Comparison of ENCODE assay signal across 11 cellular contexts in the genomic region with DNA sequence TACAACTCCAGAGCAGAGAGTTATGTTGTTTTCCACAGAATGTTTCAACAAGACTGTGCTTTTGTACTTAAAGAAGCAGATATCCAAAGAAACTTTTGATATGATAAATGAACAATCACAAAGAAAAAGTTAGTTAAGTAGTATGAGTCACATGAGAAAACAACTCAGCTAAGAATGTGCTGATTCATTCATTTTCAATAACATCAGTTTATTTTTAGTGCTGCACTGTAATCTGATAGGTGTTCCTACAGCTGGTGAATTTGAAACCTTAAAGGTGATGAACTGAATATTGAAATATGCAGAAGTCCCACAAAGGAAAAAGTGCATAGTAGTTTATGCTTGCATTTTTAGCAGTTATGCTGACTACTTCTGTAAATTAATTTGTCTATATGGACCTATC.
A peak's percentile ranks its signal among the peaks of the same experiment; 100 is the strongest.
DNase-seq lines count a peak whose midpoint lies in the region; ATAC-seq lines count a peak whose summit lies in the region.
"Had no signal": no experiment of that assay in that cellular context is flagged by ENCODE, and none has a peak within 500 bp of the region (broad histone marks: within the 10 kb centered on the region; RNA-seq: fewer than 3 reads in every experiment).

No MANE protein-coding gene starts in this region.

- H3F3A ChIP-seq in GM23248 (ENCODE audit: insufficient read depth), result no peaks in the 10 kb centered on the region

- DNase-seq in GM23248 (peak; percentile 45), NCI-H69 (lab: John Stamatoyannopoulos, UW) (peak; percentile 18), skeletal muscle cell (ENCODE audit: low read depth) (peak; percentile 65), dermis blood vessel endothelial cell (no peak), NK-92 (lab: John Stamatoyannopoulos, UW; ENCODE audit: unreplicated experiment) (no peak), NCI-H345 (lab: John Stamatoyannopoulos, UW) (no peak)
- DNase-seq: effector CD8-positive, alpha-beta T cell; midbrain; NCI-H2081 treated with DMSO at 0.1 percent for 48 hours; tibial artery had no signal

- in situ Hi-C loops in GM23248 (cut with MboI), result no loop called here

- H3K4me2 ChIP-seq in GM23248 (ENCODE audit: unreplicated experiment), result no peak overlapping the region

- H2AFZ ChIP-seq in GM23248, result no peak overlapping the region

- no peaks in the 10 kb centered on the region for H3K4me1 ChIP-seq in GM23248 (ENCODE audit: insufficient read depth)
- H3K4me1 ChIP-seq: tibial artery had no signal

- ATAC-seq in esophagus mucosa, result peak; percentile 38

- no peak overlapping the region for H3K27ac ChIP-seq in GM23248
- H3K27ac ChIP-seq: tibial artery had no signal

- H3K9me3 ChIP-seq in GM23248 (ENCODE audit: low read depth), result no peaks in the 10 kb centered on the region
- H3K9me3 ChIP-seq: tibial artery had no signal

- H3K9ac ChIP-seq in GM23248, result no peak overlapping the region

- H3K79me2 ChIP-seq in GM23248 (ENCODE audit: insufficient read depth), result no peaks in the 10 kb centered on the region

- H3K36me3 ChIP-seq in GM23248 (ENCODE audit: low read depth), result no peaks in the 10 kb centered on the region
- H3K36me3 ChIP-seq: tibial artery had no signal

- H3K9me2 ChIP-seq in GM23248 (ENCODE audit: insufficient read depth), result no peaks in the 10 kb centered on the region

- no peaks in the 10 kb centered on the region for H4K20me1 ChIP-seq in GM23248 (ENCODE audit: insufficient read depth)

- H3K4me3 ChIP-seq in GM23248 (no peak overlapping the region), skeletal muscle cell (ENCODE audit: low read depth, low read length) (no peak overlapping the region)
- H3K4me3 ChIP-seq: tibial artery had no signal

- no peaks in the 10 kb centered on the region for H3K27me3 ChIP-seq in GM23248 (replicated peaks; ENCODE audit: insufficient read depth)
- H3K27me3 ChIP-seq: tibial artery had no signal

Comparison
In these comparisons a context has a peak if more than half of its experiments do, and no peak if none do; other contexts are left out.
1. DNase-seq: peak in GM23248 (single experiment), NCI-H69 (single experiment) and skeletal muscle cell (single experiment); none in dermis blood vessel endothelial cell (single experiment), NK-92 (single experiment) and NCI-H345 (single experiment).